17 cellular contexts compared by ENCODE assay signal in genomic region chr22:42807185-42807584, GRCh38. TPM values are rescaled to one million over a fixed set of nuclear protein-coding genes. Genes with fewer than 3 reads are reported as not detected.
A peak's percentile ranks its signal among the peaks of the same experiment; 100 is the strongest.
DNase-seq lines count a peak whose midpoint lies in the region; ATAC-seq and TF ChIP-seq lines count a peak whose summit lies in the region.
"Had no signal": no experiment of that assay in that cellular context is flagged by ENCODE, and none has a peak within 500 bp of the region (broad histone marks: within the 10 kb centered on the region; RNA-seq: fewer than 3 reads in every experiment).

No MANE protein-coding gene starts in this region.

- peaks cover 41% of the 10 kb centered on the region for H3K4me1 ChIP-seq in body of pancreas
- peaks cover 9% of the 10 kb centered on the region for H3K4me1 ChIP-seq in testis
- H3K4me1 ChIP-seq in right cardiac atrium (ENCODE audit: control insufficient read depth, insufficient read depth, low read length), result peaks cover 11% of the 10 kb centered on the region
- H3K4me1 ChIP-seq: BE2C had no signal

- H3K27ac ChIP-seq in VCaP (peak overlapping the region; percentile 100), body of pancreas (peak overlapping the region; percentile 46 to 88 (median 78)), testis (no peak overlapping the region), right cardiac atrium (ENCODE audit: low read length) (no peak overlapping the region)

- H3K9me3 ChIP-seq in body of pancreas (no peaks in the 10 kb centered on the region), testis (no peaks in the 10 kb centered on the region), right cardiac atrium (ENCODE audit: control insufficient read depth, low read length) (no peaks in the 10 kb centered on the region)
- H3K9me3 ChIP-seq: BE2C had no signal

- intact Hi-C loops in body of pancreas (cut with DNase I), result no loop called here
- intact Hi-C loops in testis (cut with DNase I; ENCODE audit: low total_unique reads), result no loop called here
- intact Hi-C loops in right cardiac atrium (cut with DNase I), result no loop called here

- no peak overlapping the region for H3K4me3 ChIP-seq in body of pancreas
- no peak overlapping the region for H3K4me3 ChIP-seq in testis
- H3K4me3 ChIP-seq in right cardiac atrium (ENCODE audit: low read length), result no peak overlapping the region

- DNase-seq in body of pancreas, result peak in 1 of 4 donors; percentile 7
- peak; percentile 39 for DNase-seq in mesenteric fat pad (ENCODE audit: low spot score)
- DNase-seq in testis, result peak; percentile 4
- no peak for DNase-seq in right cardiac atrium
- DNase-seq in stimulated activated naive CD4-positive, alpha-beta T cell treated with Interleukin-2 at 50 U/mL for 16 hours (lab: John Stamatoyannopoulos, UW), result no peak
- no peak for DNase-seq in NCI-H1417 (lab: John Stamatoyannopoulos, UW)
- DNase-seq: BE2C; CD8-positive, alpha-beta T cell; DND-41; GF-D8; GOT3; NCI-H1436 treated with DMSO at 0.1 percent for 48 hours; NCI-H2081 treated with DMSO at 0.1 percent for 48 hours; NCI-H226; PC-3 had no signal

- ATAC-seq in body of pancreas (no peak), right cardiac atrium (no peak), GM21619 (IDR thresholded peaks at IDR 0.05; ENCODE audit: unreplicated experiment) (no peak)
- ATAC-seq: CD8-positive, alpha-beta T cell; PC-3 had no signal

- no peak for TF ChIP-seq POLR2A in body of pancreas (IDR thresholded peaks at IDR 0.05)
- TF ChIP-seq POLR2A in testis (IDR thresholded peaks at IDR 0.05), result no peak

- H3K36me3 ChIP-seq in body of pancreas (replicated peaks in 1 of 2; ENCODE audit: insufficient read depth in 1 of 2, low read depth in 2 of 2) (peaks cover 0 to 25% of the 10 kb centered on the region in 2 donors), testis (ENCODE audit: low read depth, missing control alignments) (no peaks in the 10 kb centered on the region)

- no peaks in the 10 kb centered on the region for H3K27me3 ChIP-seq in body of pancreas
- no peaks in the 10 kb centered on the region for H3K27me3 ChIP-seq in testis
- no peaks in the 10 kb centered on the region for H3K27me3 ChIP-seq in right cardiac atrium (ENCODE audit: control insufficient read depth, insufficient read depth)
- H3K27me3 ChIP-seq: BE2C had no signal

- WGBS in body of pancreas, 2 donors, result 84 to 89% methylated on average over 6 of the region's 6 CpGs
- WGBS in testis, 2 donors, result 89 to 94% methylated on average over 6 of the region's 6 CpGs
- WGBS in right cardiac atrium, result 77% methylated on average over 6 of the region's 6 CpGs

- TF ChIP-seq CTCF in VCaP (conservative IDR thresholded peaks at IDR 0.05) (no peak), body of pancreas (IDR thresholded peaks at IDR 0.05) (no peak), testis (IDR thresholded peaks at IDR 0.05) (no peak)

RNA-seq across cellular contexts. Expression of gene ARFGAP3, which starts 49.9 kb away (rescaled TPM):
- 10 to 100 TPM; 64.3 to 73.2 TPM for total RNA-seq in body of pancreas
- 57.3 TPM for total RNA-seq in mesenteric fat pad
- 10 to 100 TPM; 50.2 to 54.1 TPM for total RNA-seq in testis
- 82.9 TPM for polyA plus RNA-seq in testis (ENCODE audit: insufficient read depth, low read depth, low replicate concordance)
- 10 to 100 TPM; 23.3 to 37.7 (median 27.5) TPM for total RNA-seq in right cardiac atrium
- polyA plus RNA-seq in right cardiac atrium, result 17.0 TPM

Comparison
In these comparisons a context has a peak if more than half of its experiments do, and no peak if none do; other contexts are left out.
1. H3K27ac ChIP-seq: peak in VCaP (single experiment) and body of pancreas (4 of 4); none in testis (0 of 2) and right cardiac atrium (single experiment).
2. DNase-seq: peak in mesenteric fat pad (single experiment) and testis (single experiment); none in right cardiac atrium (0 of 3), stimulated activated naive CD4-positive, alpha-beta T cell treated with Interleukin-2 at 50 U/mL for 16 hours (single experiment) and NCI-H1417 (0 of 3).